14 cellular contexts compared by ENCODE assay signal in the genomic region with DNA sequence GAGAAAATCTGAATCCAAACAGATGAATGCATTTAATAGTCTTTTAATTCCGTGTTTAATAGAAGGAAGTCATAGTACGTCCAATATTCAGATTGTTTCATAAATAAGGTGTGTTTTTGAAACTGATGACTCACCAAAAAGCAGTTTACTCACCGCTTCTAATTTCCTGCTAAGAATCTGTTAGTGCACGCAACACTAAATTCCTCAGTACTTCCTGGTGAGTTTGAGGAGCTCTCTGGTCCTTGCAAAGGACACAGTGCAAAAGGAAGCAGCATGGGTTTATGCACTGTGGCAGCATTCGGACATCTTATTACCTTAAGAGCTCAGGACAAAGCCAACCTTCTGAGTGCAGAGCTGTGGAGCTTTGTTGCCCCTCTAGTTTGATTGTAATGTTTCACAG. TPM values are rescaled to one million over a fixed set of nuclear protein-coding genes. Genes with fewer than 3 reads are reported as not detected.
A peak's percentile ranks its signal among the peaks of the same experiment; 100 is the strongest.
DNase-seq lines count a peak whose midpoint lies in the region; ATAC-seq and TF ChIP-seq lines count a peak whose summit lies in the region.
"Had no signal": no experiment of that assay in that cellular context is flagged by ENCODE, and none has a peak within 500 bp of the region (broad histone marks: within the 10 kb centered on the region; RNA-seq: fewer than 3 reads in every experiment).

No MANE protein-coding gene starts in this region.

- no peak overlapping the region for H3K27ac Mint-ChIP-seq in stimulated activated effector memory CD8-positive, alpha-beta T cell treated with anti-CD3 and anti-CD28 coated beads, Interleukin-12 subunit alpha, Interleukin-12 subunit beta, amount 100 ng/mL, for 72 hours

- no peaks in the 10 kb centered on the region for H3K36me3 ChIP-seq in Panc1 (ENCODE audit: control insufficient read depth, insufficient read depth, low read length)
- H3K36me3 ChIP-seq in esophagus (ENCODE audit: control insufficient read depth in 2 of 2, insufficient read depth in 2 of 2, low read length in 1 of 2), result no peaks in the 10 kb centered on the region

- DNase-seq in HCEC 1CT (peak; percentile 45), Panc1 (ENCODE audit: low read depth, low spot score) (no peak), renal cortical epithelial cell (ENCODE audit: low read depth) (peak; percentile 97), posterior cingulate gyrus (no peak)
- DNase-seq in stimulated activated effector memory CD8-positive, alpha-beta T cell treated with anti-CD3 and anti-CD28 coated beads, Interleukin-12 subunit alpha, Interleukin-12 subunit beta, amount 100 ng/mL, for 72 hours (ENCODE audit: low spot score in 2 of 2), result no peak
- DNase-seq: activated naive CD4-positive, alpha-beta T cell; COR-L47; mesendoderm; MM.1S; NCI-H446 treated with DMSO at 0.1 percent for 48 hours had no signal

- H3K27me3 ChIP-seq in Panc1 (ENCODE audit: control insufficient read depth, insufficient read depth, low read length) (no peaks in the 10 kb centered on the region), esophagus (ENCODE audit: control insufficient read depth in 1 of 2, insufficient read depth in 2 of 2, low read length in 2 of 2) (no peaks in the 10 kb centered on the region)

- H3K4me1 Mint-ChIP-seq in stimulated activated effector memory CD8-positive, alpha-beta T cell treated with anti-CD3 and anti-CD28 coated beads, Interleukin-12 subunit alpha, Interleukin-12 subunit beta, amount 100 ng/mL, for 72 hours, result no peaks in the 10 kb centered on the region

- H3K27ac ChIP-seq in Panc1 (ENCODE audit: low read length), result peak overlapping the region; percentile 23; the same call in 1 of the 2 replicates
- H3K27ac ChIP-seq in esophagus (ENCODE audit: low read depth in 2 of 2, low read length in 1 of 2), result peak overlapping the region; percentile 85 to 86
- H3K27ac ChIP-seq: SK-N-MC had no signal

- no TSS peak for BruUV-seq in Panc1 (replicated peaks; lab: Mats Ljungman, UMichigan)

- in situ Hi-C loops in Panc1 (cut with HindIII; ENCODE audit: low pct_unique_long_range_greater_than_20kb, low sequenced_read_pairs), result no loop called here

- H3K9me3 ChIP-seq in Panc1 (ENCODE audit: control insufficient read depth, insufficient read depth, low read depth, low read length) (no peaks in the 10 kb centered on the region), esophagus (ENCODE audit: control insufficient read depth in 2 of 2, insufficient read depth in 1 of 2, low read depth in 1 of 2, low read length in 1 of 2) (no peaks in the 10 kb centered on the region)

- POLR2A ChIA-PET in Panc1 (lab: Charles Lee), result interaction anchor here (1.3 kb wide), 1 partner anchor 9 kb away, joined by 4 read pairs; no protein-coding TSS in a partner anchor

- H3K36me3 Mint-ChIP-seq in stimulated activated effector memory CD8-positive, alpha-beta T cell treated with anti-CD3 and anti-CD28 coated beads, Interleukin-12 subunit alpha, Interleukin-12 subunit beta, amount 100 ng/mL, for 72 hours, result no peaks in the 10 kb centered on the region

- WGBS in esophagus, 2 donors, result 32 to 44% methylated on average over 5 of the region's 5 CpGs

- intact Hi-C loops in Panc1 (cut with micrococcal nuclease; ENCODE audit: unreplicated experiment), result no loop called here
- intact Hi-C loops in posterior cingulate gyrus (cut with DNase I), result no loop called here

- H3K9me3 Mint-ChIP-seq in stimulated activated effector memory CD8-positive, alpha-beta T cell treated with anti-CD3 and anti-CD28 coated beads, Interleukin-12 subunit alpha, Interleukin-12 subunit beta, amount 100 ng/mL, for 72 hours, result no peaks in the 10 kb centered on the region

- peak; percentile 62 for ATAC-seq in Panc1
- no peak for ATAC-seq in GM21390 (IDR thresholded peaks at IDR 0.05; ENCODE audit: unreplicated experiment)
- no peak for ATAC-seq in stimulated activated effector memory CD8-positive, alpha-beta T cell treated with anti-CD3 and anti-CD28 coated beads, Interleukin-12 subunit alpha, Interleukin-12 subunit beta, amount 100 ng/mL, for 72 hours
- ATAC-seq in HG03342 (IDR thresholded peaks at IDR 0.05; ENCODE audit: unreplicated experiment), result no peak

- CTCF ChIA-PET in Panc1 (lab: Charles Lee), result no interaction called here

- TF ChIP-seq CTCF in Panc1 (IDR thresholded peaks at IDR 0.05), result no peak

- H3K4me1 ChIP-seq in Panc1 (ENCODE audit: control insufficient read depth, insufficient read depth, low read length) (peaks cover 7% of the 10 kb centered on the region; the same call in 1 of the 2 replicates), esophagus (ENCODE audit: control insufficient read depth in 2 of 2, insufficient read depth in 2 of 2, low read length in 1 of 2) (peaks cover 0 to 2% of the 10 kb centered on the region in 2 donors)

- no peak overlapping the region for H3K4me3 ChIP-seq in Panc1 (ENCODE audit: low read depth in 2 of 2, low read length in 2 of 2)
- H3K4me3 ChIP-seq in esophagus (ENCODE audit: low read depth in 1 of 2, low read length in 2 of 2), result no peak overlapping the region
- H3K4me3 ChIP-seq: SK-N-MC had no signal

- H3K4me3 Mint-ChIP-seq in stimulated activated effector memory CD8-positive, alpha-beta T cell treated with anti-CD3 and anti-CD28 coated beads, Interleukin-12 subunit alpha, Interleukin-12 subunit beta, amount 100 ng/mL, for 72 hours, result no peak overlapping the region

RNA-seq across cellular contexts. Expression of a gene that starts 2.3 kb away (rescaled TPM):
- total RNA-seq in Panc1 (2021; ENCODE audit: unreplicated experiment) (0.95 TPM), renal cortical epithelial cell (18.3 and 36.6 TPM in 2 replicates)
- polyA plus RNA-seq in Panc1 (2012; ENCODE audit: insufficient read length), result 0.27 TPM
- 10 to 100 TPM; 25.5 to 47.9 TPM for polyA plus RNA-seq in esophagus

Comparison
In these comparisons a context has a peak if more than half of its experiments do, and no peak if none do; other contexts are left out.
1. DNase-seq: peak in HCEC 1CT (single experiment) and renal cortical epithelial cell (single experiment); none in Panc1 (single experiment), posterior cingulate gyrus (0 of 10) and stimulated activated effector memory CD8-positive, alpha-beta T cell treated with anti-CD3 and anti-CD28 coated beads, Interleukin-12 subunit alpha, Interleukin-12 subunit beta, amount 100 ng/mL, for 72 hours (0 of 2).